Comparison of ENCODE assay signal across 1 cellular context in the genomic region with DNA sequence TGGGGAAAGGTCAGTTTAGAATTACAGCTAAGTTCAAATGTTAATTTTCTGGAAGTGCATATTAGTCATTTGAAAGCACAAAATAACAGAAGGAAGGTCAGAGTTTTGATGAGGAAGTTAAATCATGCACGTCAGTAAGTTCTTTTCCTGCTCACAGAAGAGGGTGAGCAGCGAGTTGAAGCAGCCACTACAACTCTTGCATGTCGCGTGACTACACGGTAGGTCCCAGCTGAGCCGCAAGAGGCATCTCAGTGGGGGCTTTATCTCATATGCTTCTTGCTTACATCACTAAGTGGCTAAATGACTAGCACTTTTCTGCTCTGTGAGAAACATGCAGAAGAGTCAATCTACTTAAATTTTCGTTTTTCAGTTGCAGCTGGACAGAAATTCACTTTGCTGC.
TF ChIP-seq lines count a peak whose summit lies in the region.

No MANE protein-coding gene starts in this region.

TF ChIP-seq in GM12878, 131 proteins besides CTCF, POLR2A, EP300 and RAD21 (continued from another document and continues in another):
- TF ChIP-seq, protein P1, sequence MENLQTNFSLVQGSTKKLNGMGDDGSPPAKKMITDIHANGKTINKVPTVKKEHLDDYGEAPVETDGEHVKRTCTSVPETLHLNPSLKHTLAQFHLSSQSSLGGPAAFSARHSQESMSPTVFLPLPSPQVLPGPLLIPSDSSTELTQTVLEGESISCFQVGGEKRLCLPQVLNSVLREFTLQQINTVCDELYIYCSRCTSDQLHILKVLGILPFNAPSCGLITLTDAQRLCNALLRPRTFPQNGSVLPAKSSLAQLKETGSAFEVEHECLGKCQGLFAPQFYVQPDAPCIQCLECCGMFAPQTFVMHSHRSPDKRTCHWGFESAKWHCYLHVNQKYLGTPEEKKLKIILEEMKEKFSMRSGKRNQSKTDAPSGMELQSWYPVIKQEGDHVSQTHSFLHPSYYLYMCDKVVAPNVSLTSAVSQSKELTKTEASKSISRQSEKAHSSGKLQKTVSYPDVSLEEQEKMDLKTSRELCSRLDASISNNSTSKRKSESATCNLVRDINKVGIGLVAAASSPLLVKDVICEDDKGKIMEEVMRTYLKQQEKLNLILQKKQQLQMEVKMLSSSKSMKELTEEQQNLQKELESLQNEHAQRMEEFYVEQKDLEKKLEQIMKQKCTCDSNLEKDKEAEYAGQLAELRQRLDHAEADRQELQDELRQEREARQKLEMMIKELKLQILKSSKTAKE (IDR thresholded peaks at IDR 0.05; ENCODE audit: low read depth, poor library complexity, severe bottlenecking) = peak; percentile 85
- TF ChIP-seq, protein P2, sequence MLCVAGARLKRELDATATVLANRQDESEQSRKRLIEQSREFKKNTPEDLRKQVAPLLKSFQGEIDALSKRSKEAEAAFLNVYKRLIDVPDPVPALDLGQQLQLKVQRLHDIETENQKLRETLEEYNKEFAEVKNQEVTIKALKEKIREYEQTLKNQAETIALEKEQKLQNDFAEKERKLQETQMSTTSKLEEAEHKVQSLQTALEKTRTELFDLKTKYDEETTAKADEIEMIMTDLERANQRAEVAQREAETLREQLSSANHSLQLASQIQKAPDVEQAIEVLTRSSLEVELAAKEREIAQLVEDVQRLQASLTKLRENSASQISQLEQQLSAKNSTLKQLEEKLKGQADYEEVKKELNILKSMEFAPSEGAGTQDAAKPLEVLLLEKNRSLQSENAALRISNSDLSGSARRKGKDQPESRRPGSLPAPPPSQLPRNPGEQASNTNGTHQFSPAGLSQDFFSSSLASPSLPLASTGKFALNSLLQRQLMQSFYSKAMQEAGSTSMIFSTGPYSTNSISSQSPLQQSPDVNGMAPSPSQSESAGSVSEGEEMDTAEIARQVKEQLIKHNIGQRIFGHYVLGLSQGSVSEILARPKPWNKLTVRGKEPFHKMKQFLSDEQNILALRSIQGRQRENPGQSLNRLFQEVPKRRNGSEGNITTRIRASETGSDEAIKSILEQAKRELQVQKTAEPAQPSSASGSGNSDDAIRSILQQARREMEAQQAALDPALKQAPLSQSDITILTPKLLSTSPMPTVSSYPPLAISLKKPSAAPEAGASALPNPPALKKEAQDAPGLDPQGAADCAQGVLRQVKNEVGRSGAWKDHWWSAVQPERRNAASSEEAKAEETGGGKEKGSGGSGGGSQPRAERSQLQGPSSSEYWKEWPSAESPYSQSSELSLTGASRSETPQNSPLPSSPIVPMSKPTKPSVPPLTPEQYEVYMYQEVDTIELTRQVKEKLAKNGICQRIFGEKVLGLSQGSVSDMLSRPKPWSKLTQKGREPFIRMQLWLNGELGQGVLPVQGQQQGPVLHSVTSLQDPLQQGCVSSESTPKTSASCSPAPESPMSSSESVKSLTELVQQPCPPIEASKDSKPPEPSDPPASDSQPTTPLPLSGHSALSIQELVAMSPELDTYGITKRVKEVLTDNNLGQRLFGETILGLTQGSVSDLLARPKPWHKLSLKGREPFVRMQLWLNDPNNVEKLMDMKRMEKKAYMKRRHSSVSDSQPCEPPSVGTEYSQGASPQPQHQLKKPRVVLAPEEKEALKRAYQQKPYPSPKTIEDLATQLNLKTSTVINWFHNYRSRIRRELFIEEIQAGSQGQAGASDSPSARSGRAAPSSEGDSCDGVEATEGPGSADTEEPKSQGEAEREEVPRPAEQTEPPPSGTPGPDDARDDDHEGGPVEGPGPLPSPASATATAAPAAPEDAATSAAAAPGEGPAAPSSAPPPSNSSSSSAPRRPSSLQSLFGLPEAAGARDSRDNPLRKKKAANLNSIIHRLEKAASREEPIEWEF (IDR thresholded peaks at IDR 0.05; ENCODE audit: insufficient replicate concordance, low read depth, low read length) = no peak
- TF ChIP-seq ZNF622 (IDR thresholded peaks at IDR 0.05) (no peak), SPI1 (IDR thresholded peaks at IDR 0.05; ENCODE audit: borderline replicate concordance, insufficient read depth, low read depth, low read length) (0 out of 2 replicates have a peak, but pooled peaks have one; percentile 11), NFYA (IDR thresholded peaks at IDR 0.05; ENCODE audit: borderline replicate concordance, low read depth, low read length) (no peak), ESRRA (IDR thresholded peaks at IDR 0.05; ENCODE audit: low read length) (no peak), MTA3 (IDR thresholded peaks at IDR 0.05; ENCODE audit: borderline replicate concordance, low read length) (peak; percentile 93; the same call in 1 of the 2 replicates), ZNF207 (IDR thresholded peaks at IDR 0.05; ENCODE audit: borderline replicate concordance) (no peak), DPF2 (IDR thresholded peaks at IDR 0.05) (peak; percentile 83), MEF2B (IDR thresholded peaks at IDR 0.05; ENCODE audit: partially characterized antibody, poor library complexity, severe bottlenecking) (peak; percentile 73), NR2C1 (IDR thresholded peaks at IDR 0.05) (no peak), IKZF2 (IDR thresholded peaks at IDR 0.05) (peak; percentile 66 to 88; a peak in 3 of 4 replicates), SREBF1 (IDR thresholded peaks at IDR 0.05; ENCODE audit: low read length) (no peak), EZH2 (IDR thresholded peaks at IDR 0.05; ENCODE audit: borderline replicate concordance, control insufficient read depth, low read depth, low read length) (no peak), NBN (IDR thresholded peaks at IDR 0.05) (peak; percentile 80), TBL1XR1 (IDR thresholded peaks at IDR 0.05; ENCODE audit: low read depth, low read length) (peak; percentile 43; the same call in 1 of the 2 replicates), JUNB (IDR thresholded peaks at IDR 0.05) (peak; percentile 97), YBX1 (IDR thresholded peaks at IDR 0.05) (no peak), LARP7 (IDR thresholded peaks at IDR 0.05) (no peak), CREB1 (IDR thresholded peaks at IDR 0.05; ENCODE audit: low read depth) (peak; percentile 97), RUNX3 (IDR thresholded peaks at IDR 0.05; ENCODE audit: low read length) (peak; percentile 95), MYC (IDR thresholded peaks at IDR 0.05; ENCODE audit: insufficient read depth, insufficient read length, insufficient replicate concordance, low read length, severe bottlenecking) (no peak), TARDBP (IDR thresholded peaks at IDR 0.05; ENCODE audit: borderline replicate concordance) (peak; percentile 70; the same call in 1 of the 2 replicates), GATAD2B (conservative IDR thresholded peaks at IDR 0.05; ENCODE audit: low read depth) (no peak), RBBP5 (conservative IDR thresholded peaks at IDR 0.05) (no peak), MEF2A (IDR thresholded peaks at IDR 0.05; ENCODE audit: insufficient read depth, low read depth, low read length) (peak; percentile 90)
- TF ChIP-seq, protein P3, sequence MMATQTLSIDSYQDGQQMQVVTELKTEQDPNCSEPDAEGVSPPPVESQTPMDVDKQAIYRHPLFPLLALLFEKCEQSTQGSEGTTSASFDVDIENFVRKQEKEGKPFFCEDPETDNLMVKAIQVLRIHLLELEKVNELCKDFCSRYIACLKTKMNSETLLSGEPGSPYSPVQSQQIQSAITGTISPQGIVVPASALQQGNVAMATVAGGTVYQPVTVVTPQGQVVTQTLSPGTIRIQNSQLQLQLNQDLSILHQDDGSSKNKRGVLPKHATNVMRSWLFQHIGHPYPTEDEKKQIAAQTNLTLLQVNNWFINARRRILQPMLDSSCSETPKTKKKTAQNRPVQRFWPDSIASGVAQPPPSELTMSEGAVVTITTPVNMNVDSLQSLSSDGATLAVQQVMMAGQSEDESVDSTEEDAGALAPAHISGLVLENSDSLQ (IDR thresholded peaks at IDR 0.05) = peak; percentile 53; the same call in 1 of the 2 replicates
- TF ChIP-seq, protein P4, sequence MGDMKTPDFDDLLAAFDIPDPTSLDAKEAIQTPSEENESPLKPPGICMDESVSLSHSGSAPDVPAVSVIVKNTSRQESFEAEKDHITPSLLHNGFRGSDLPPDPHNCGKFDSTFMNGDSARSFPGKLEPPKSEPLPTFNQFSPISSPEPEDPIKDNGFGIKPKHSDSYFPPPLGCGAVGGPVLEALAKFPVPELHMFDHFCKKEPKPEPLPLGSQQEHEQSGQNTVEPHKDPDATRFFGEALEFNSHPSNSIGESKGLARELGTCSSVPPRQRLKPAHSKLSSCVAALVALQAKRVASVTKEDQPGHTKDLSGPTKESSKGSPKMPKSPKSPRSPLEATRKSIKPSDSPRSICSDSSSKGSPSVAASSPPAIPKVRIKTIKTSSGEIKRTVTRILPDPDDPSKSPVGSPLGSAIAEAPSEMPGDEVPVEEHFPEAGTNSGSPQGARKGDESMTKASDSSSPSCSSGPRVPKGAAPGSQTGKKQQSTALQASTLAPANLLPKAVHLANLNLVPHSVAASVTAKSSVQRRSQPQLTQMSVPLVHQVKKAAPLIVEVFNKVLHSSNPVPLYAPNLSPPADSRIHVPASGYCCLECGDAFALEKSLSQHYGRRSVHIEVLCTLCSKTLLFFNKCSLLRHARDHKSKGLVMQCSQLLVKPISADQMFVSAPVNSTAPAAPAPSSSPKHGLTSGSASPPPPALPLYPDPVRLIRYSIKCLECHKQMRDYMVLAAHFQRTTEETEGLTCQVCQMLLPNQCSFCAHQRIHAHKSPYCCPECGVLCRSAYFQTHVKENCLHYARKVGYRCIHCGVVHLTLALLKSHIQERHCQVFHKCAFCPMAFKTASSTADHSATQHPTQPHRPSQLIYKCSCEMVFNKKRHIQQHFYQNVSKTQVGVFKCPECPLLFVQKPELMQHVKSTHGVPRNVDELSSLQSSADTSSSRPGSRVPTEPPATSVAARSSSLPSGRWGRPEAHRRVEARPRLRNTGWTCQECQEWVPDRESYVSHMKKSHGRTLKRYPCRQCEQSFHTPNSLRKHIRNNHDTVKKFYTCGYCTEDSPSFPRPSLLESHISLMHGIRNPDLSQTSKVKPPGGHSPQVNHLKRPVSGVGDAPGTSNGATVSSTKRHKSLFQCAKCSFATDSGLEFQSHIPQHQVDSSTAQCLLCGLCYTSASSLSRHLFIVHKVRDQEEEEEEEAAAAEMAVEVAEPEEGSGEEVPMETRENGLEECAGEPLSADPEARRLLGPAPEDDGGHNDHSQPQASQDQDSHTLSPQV (IDR thresholded peaks at IDR 0.05) = 0 out of 2 replicates have a peak, but pooled peaks have one; percentile 48
- TF ChIP-seq, protein P5, sequence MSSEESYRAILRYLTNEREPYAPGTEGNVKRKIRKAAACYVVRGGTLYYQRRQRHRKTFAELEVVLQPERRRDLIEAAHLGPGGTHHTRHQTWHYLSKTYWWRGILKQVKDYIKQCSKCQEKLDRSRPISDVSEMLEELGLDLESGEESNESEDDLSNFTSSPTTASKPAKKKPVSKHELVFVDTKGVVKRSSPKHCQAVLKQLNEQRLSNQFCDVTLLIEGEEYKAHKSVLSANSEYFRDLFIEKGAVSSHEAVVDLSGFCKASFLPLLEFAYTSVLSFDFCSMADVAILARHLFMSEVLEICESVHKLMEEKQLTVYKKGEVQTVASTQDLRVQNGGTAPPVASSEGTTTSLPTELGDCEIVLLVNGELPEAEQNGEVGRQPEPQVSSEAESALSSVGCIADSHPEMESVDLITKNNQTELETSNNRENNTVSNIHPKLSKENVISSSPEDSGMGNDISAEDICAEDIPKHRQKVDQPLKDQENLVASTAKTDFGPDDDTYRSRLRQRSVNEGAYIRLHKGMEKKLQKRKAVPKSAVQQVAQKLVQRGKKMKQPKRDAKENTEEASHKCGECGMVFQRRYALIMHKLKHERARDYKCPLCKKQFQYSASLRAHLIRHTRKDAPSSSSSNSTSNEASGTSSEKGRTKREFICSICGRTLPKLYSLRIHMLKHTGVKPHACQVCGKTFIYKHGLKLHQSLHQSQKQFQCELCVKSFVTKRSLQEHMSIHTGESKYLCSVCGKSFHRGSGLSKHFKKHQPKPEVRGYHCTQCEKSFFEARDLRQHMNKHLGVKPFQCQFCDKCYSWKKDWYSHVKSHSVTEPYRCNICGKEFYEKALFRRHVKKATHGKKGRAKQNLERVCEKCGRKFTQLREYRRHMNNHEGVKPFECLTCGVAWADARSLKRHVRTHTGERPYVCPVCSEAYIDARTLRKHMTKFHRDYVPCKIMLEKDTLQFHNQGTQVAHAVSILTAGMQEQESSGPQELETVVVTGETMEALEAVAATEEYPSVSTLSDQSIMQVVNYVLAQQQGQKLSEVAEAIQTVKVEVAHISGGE (CRISPR knock-in tag; IDR thresholded peaks at IDR 0.05) = no peak
- TF ChIP-seq, protein P6, sequence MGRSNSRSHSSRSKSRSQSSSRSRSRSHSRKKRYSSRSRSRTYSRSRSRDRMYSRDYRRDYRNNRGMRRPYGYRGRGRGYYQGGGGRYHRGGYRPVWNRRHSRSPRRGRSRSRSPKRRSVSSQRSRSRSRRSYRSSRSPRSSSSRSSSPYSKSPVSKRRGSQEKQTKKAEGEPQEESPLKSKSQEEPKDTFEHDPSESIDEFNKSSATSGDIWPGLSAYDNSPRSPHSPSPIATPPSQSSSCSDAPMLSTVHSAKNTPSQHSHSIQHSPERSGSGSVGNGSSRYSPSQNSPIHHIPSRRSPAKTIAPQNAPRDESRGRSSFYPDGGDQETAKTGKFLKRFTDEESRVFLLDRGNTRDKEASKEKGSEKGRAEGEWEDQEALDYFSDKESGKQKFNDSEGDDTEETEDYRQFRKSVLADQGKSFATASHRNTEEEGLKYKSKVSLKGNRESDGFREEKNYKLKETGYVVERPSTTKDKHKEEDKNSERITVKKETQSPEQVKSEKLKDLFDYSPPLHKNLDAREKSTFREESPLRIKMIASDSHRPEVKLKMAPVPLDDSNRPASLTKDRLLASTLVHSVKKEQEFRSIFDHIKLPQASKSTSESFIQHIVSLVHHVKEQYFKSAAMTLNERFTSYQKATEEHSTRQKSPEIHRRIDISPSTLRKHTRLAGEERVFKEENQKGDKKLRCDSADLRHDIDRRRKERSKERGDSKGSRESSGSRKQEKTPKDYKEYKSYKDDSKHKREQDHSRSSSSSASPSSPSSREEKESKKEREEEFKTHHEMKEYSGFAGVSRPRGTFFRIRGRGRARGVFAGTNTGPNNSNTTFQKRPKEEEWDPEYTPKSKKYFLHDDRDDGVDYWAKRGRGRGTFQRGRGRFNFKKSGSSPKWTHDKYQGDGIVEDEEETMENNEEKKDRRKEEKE (IDR thresholded peaks at IDR 0.05) = no peak
- TF ChIP-seq, protein P7, sequence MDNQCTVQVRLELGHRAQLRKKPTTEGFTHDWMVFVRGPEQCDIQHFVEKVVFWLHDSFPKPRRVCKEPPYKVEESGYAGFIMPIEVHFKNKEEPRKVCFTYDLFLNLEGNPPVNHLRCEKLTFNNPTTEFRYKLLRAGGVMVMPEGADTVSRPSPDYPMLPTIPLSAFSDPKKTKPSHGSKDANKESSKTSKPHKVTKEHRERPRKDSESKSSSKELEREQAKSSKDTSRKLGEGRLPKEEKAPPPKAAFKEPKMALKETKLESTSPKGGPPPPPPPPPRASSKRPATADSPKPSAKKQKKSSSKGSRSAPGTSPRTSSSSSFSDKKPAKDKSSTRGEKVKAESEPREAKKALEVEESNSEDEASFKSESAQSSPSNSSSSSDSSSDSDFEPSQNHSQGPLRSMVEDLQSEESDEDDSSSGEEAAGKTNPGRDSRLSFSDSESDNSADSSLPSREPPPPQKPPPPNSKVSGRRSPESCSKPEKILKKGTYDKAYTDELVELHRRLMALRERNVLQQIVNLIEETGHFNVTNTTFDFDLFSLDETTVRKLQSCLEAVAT (IDR thresholded peaks at IDR 0.05) = 0 out of 2 replicates have a peak, but pooled peaks have one; percentile 25
